Comparison of ENCODE assay signal across 17 cellular contexts in the genomic region with DNA sequence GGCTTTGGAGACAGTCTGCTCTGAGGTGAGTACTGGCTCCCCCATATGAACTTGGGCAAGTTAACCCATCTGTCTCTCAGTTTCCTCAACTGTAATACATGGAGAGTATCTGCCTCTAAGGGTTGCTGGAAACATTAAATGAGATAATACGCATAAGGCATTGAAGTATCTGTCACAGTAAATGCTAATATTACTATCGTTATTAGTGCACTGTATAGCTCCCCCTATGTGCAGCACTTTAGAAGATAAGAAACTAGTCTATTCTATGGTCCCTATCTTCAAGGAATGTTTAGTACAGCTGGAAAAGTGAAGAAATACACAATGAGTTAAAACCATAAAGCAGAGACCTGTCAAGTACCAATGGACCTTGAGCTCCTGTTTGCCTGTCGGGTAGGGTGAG. TPM values are rescaled to one million over a fixed set of nuclear protein-coding genes. Genes with fewer than 3 reads are reported as not detected.
DNase-seq lines count a peak whose midpoint lies in the region; ATAC-seq, FAIRE-seq and TF ChIP-seq lines count a peak whose summit lies in the region.
"Had no signal": no experiment of that assay in that cellular context is flagged by ENCODE, and none has a peak within 500 bp of the region (broad histone marks: within the 10 kb centered on the region; RNA-seq: fewer than 3 reads in every experiment).

No MANE protein-coding gene starts in this region.

- no peaks in the 10 kb centered on the region for H3K9me2 ChIP-seq in Karpas-422 (replicated peaks; ENCODE audit: insufficient read depth, low read length)

- H2AFZ ChIP-seq in Karpas-422 (ENCODE audit: low read length) (no peak overlapping the region), neural progenitor cell (replicated peaks) (no peak overlapping the region)

- FAIRE-seq in D721Med (lab: Jason Lieb, UNC), result no peak
- FAIRE-seq: TTC549 had no signal

- H3K36me3 ChIP-seq in Karpas-422 (ENCODE audit: insufficient read depth, low read length), result peaks cover 73% of the 10 kb centered on the region
- H3K36me3 ChIP-seq in neural progenitor cell, result no peaks in the 10 kb centered on the region

- H3K4me1 Mint-ChIP-seq in neural progenitor cell, result no peaks in the 10 kb centered on the region

- DNase-seq in D721Med (ENCODE audit: insufficient read length, low spot score) (no peak), Karpas-422 (peak; percentile 45), choroid plexus epithelial cell (ENCODE audit: low read depth) (peak; percentile 25), neural progenitor cell (ENCODE audit: low spot score) (no peak), NCI-H2107 (lab: John Stamatoyannopoulos, UW) (no peak), cerebellar cortex (ENCODE audit: low spot score) (no peak), posterior vena cava (ENCODE audit: low spot score) (no peak)
- DNase-seq: activated CD4-positive, alpha-beta memory T cell treated with anti-CD3 and anti-CD28 coated beads for 36 hours; activated effector memory CD4-positive, alpha-beta T cell treated with Interleukin-2 at 50 U/mL for 16 hours; hypothalamus; left ventricle myocardium inferior; NCI-H1694; NCI-H526 treated with DMSO at 0.1 percent for 48 hours had no signal

- H3F3A ChIP-seq in neural progenitor cell (ENCODE audit: low read depth), result no peaks in the 10 kb centered on the region

- no peaks in the 10 kb centered on the region for H3K9me3 Mint-ChIP-seq in neural progenitor cell
- H3K9me3 Mint-ChIP-seq: activated CD4-positive, alpha-beta memory T cell treated with anti-CD3 and anti-CD28 coated beads for 36 hours; natural killer cell treated with Interleukin-12 subunit alpha and Interleukin-12 subunit beta and Interleukin-15 and Interleukin-18, amount 100 ng/mL, for 72 hours had no signal

- no peak for ATAC-seq in HG02885 (IDR thresholded peaks at IDR 0.05; ENCODE audit: poor library complexity, unreplicated experiment)
- ATAC-seq: natural killer cell treated with Interleukin-12 subunit alpha and Interleukin-12 subunit beta and Interleukin-15 and Interleukin-18, amount 100 ng/mL, for 72 hours; Right ventricle myocardium inferior had no signal

- TF ChIP-seq CTCF in D721Med (IDR thresholded peaks at IDR 0.05; ENCODE audit: insufficient read depth, missing control alignments) (peak; percentile 18), choroid plexus epithelial cell (conservative IDR thresholded peaks at IDR 0.05; ENCODE audit: low read depth, low read length) (peak; percentile 36), neural progenitor cell (IDR thresholded peaks at IDR 0.05) (peak; percentile 46)

- no peak overlapping the region for H3K4me3 Mint-ChIP-seq in neural progenitor cell
- H3K4me3 Mint-ChIP-seq: activated CD4-positive, alpha-beta memory T cell treated with anti-CD3 and anti-CD28 coated beads for 36 hours; natural killer cell treated with Interleukin-12 subunit alpha and Interleukin-12 subunit beta and Interleukin-15 and Interleukin-18, amount 100 ng/mL, for 72 hours had no signal

- peak overlapping the region; percentile 46 for H3K27ac ChIP-seq in Karpas-422 (ENCODE audit: low read length)
- no peak overlapping the region for H3K27ac ChIP-seq in neural progenitor cell
- H3K27ac ChIP-seq: left ventricle myocardium inferior had no signal

- peaks cover 49% of the 10 kb centered on the region for H3K4me1 ChIP-seq in Karpas-422 (ENCODE audit: low read length)
- H3K4me1 ChIP-seq in neural progenitor cell, result no peaks in the 10 kb centered on the region
- H3K4me1 ChIP-seq: left ventricle myocardium inferior had no signal

- H3K9ac ChIP-seq in Karpas-422 (ENCODE audit: low read length) (no peak overlapping the region), neural progenitor cell (no peak overlapping the region)

- H3K9me3 ChIP-seq in Karpas-422 (ENCODE audit: low read length) (no peaks in the 10 kb centered on the region), neural progenitor cell (ENCODE audit: low read depth) (no peaks in the 10 kb centered on the region)
- H3K9me3 ChIP-seq: left ventricle myocardium inferior had no signal

- H3K27me3 ChIP-seq in Karpas-422 (ENCODE audit: low read length), result no peaks in the 10 kb centered on the region
- H3K27me3 ChIP-seq in neural progenitor cell, result no peaks in the 10 kb centered on the region

- H4K20me1 ChIP-seq in Karpas-422 (ENCODE audit: insufficient read depth, low read depth, low read length), result no peaks in the 10 kb centered on the region
- no peaks in the 10 kb centered on the region for H4K20me1 ChIP-seq in neural progenitor cell (ENCODE audit: low read depth)

- intact Hi-C loops in posterior vena cava (cut with DNase I), result no loop called here

- H3K4me2 ChIP-seq in Karpas-422 (ENCODE audit: low read depth, low read length, poor library complexity, severe bottlenecking) (peak overlapping the region; percentile 29), neural progenitor cell (no peak overlapping the region)

- H3K27me3 Mint-ChIP-seq in neural progenitor cell (ENCODE audit: insufficient read depth, low read depth), result no peaks in the 10 kb centered on the region
- H3K27me3 Mint-ChIP-seq: activated CD4-positive, alpha-beta memory T cell treated with anti-CD3 and anti-CD28 coated beads for 36 hours; natural killer cell treated with Interleukin-12 subunit alpha and Interleukin-12 subunit beta and Interleukin-15 and Interleukin-18, amount 100 ng/mL, for 72 hours had no signal

- H3K4me3 ChIP-seq in Karpas-422 (ENCODE audit: low read length) (no peak overlapping the region), choroid plexus epithelial cell (ENCODE audit: low read depth, low read length) (no peak overlapping the region), neural progenitor cell (no peak overlapping the region)
- H3K4me3 ChIP-seq: left ventricle myocardium inferior had no signal

- H3K79me2 ChIP-seq in Karpas-422 (ENCODE audit: low read length) (peaks cover 44% of the 10 kb centered on the region), neural progenitor cell (ENCODE audit: low read depth) (no peaks in the 10 kb centered on the region)

- peaks cover 15% of the 10 kb centered on the region for H3K36me3 Mint-ChIP-seq in neural progenitor cell

- no peak overlapping the region for H3K27ac Mint-ChIP-seq in neural progenitor cell
- H3K27ac Mint-ChIP-seq: activated CD4-positive, alpha-beta memory T cell treated with anti-CD3 and anti-CD28 coated beads for 36 hours had no signal

RNA-seq across cellular contexts. Expression of a gene that starts 51.7 kb away (rescaled TPM):
- 6.1 and 19.0 TPM in 2 replicates for total RNA-seq in Karpas-422 (2014; rRNA removed; shearing (Covaris generic); ENCODE audit: low replicate concordance)
- total RNA-seq in neural progenitor cell (ENCODE audit: low replicate concordance) (24.5 and 105 TPM in 2 replicates), posterior vena cava (100 to 1,000 TPM; 218 to 289 TPM)

Comparison
In these comparisons a context has a peak if more than half of its experiments do, and no peak if none do; other contexts are left out.
1. DNase-seq: peak in Karpas-422 (single experiment) and choroid plexus epithelial cell (single experiment); none in D721Med (single experiment), neural progenitor cell (single experiment), NCI-H2107 (single experiment), cerebellar cortex (single experiment) and posterior vena cava (single experiment).
2. Peak in every context shown above with its lines, with median percentiles within 50 percentile points of each other: CTCF ChIP-seq.